In the genomic region with DNA sequence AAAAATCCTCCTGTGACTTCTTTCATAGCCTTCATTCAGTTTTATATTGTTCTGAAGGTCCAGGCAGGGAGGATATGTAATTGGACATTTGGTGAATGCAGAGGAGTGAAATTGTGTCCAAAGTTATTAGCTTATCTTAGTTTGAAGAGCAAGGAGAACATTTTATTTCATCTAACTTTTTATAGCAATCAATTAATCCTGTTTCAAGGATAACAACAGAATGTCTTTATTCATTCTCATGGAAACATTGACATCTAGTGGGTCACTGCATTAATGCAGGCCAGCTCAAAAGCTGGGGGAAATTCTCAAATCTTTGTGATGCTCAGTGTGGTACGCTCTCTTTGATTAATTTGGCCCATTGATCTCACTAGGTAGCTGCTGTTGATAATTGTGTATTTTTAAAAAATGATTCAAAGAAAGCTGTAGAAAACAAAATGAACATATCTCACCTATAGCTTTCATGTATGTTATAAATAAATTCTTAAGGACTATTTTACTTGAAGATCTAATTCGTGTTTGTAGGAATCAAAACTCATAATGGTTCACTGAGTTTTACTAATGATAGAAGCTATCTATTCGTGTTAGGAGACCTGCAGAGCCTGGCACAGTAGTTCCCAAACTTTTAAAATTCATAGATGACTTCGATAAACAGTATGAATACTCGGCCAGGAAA, we compare ENCODE assay signal across 8 cellular contexts.
DNase-seq lines count a peak whose midpoint lies in the region; ATAC-seq, FAIRE-seq and TF ChIP-seq lines count a peak whose summit lies in the region.

No MANE protein-coding gene starts in this region.

- H3K27me3 ChIP-seq in AG04450 (ENCODE audit: control insufficient read depth, insufficient read depth, low read length) (no peaks in the 10 kb centered on the region), NT2/D1 (ENCODE audit: insufficient read depth, insufficient read length) (no peaks in the 10 kb centered on the region)

- CTCF ChIA-PET in AG04450 (lab: Charles Lee) = interaction anchor here (0.6 to 2.3 kb wide), 99 partner anchors 9 to 1955 kb away, joined by 3 to 35 read pairs (median 4); no protein-coding TSS in a partner anchor

- TF ChIP-seq CTCF in AG04450 (IDR thresholded peaks at IDR 0.05; ENCODE audit: low read depth, low read length) = peak; percentile 84

- H3K4me3 ChIP-seq in AG04450 (ENCODE audit: low read depth, low read length) = no peak overlapping the region
- no peak overlapping the region for H3K4me3 ChIP-seq in NT2/D1 (ENCODE audit: insufficient read length, low read depth)

- ATAC-seq in HG03469 (IDR thresholded peaks at IDR 0.05; ENCODE audit: unreplicated experiment) = peak; percentile 66
- ATAC-seq in stimulated activated effector memory CD8-positive, alpha-beta T cell treated with anti-CD3 and anti-CD28 coated beads, Interleukin-12 subunit alpha, Interleukin-12 subunit beta, amount 100 ng/mL, for 72 hours = no peak

- FAIRE-seq in G401.6 (lab: Jason Lieb, UNC) = peak; percentile 8

- no peaks in the 10 kb centered on the region for H3K9me3 Mint-ChIP-seq in stimulated activated effector memory CD8-positive, alpha-beta T cell treated with anti-CD3 and anti-CD28 coated beads, Interleukin-12 subunit alpha, Interleukin-12 subunit beta, amount 100 ng/mL, for 72 hours

- no peak overlapping the region for H3K9ac ChIP-seq in NT2/D1 (ENCODE audit: insufficient read length, low read depth)

- no peaks in the 10 kb centered on the region for H3K36me3 ChIP-seq in NT2/D1 (ENCODE audit: insufficient read depth, insufficient read length, low read length)

- no peaks in the 10 kb centered on the region for H3K36me3 Mint-ChIP-seq in stimulated activated effector memory CD8-positive, alpha-beta T cell treated with anti-CD3 and anti-CD28 coated beads, Interleukin-12 subunit alpha, Interleukin-12 subunit beta, amount 100 ng/mL, for 72 hours

- H3K4me3 Mint-ChIP-seq in stimulated activated effector memory CD8-positive, alpha-beta T cell treated with anti-CD3 and anti-CD28 coated beads, Interleukin-12 subunit alpha, Interleukin-12 subunit beta, amount 100 ng/mL, for 72 hours = no peak overlapping the region

- H3K4me1 ChIP-seq in NT2/D1 (ENCODE audit: insufficient read depth, insufficient read length) = no peaks in the 10 kb centered on the region

- H3K9me3 ChIP-seq in AG04450 (ENCODE audit: control insufficient read depth, insufficient read depth, low read length) = no peaks in the 10 kb centered on the region
- no peaks in the 10 kb centered on the region for H3K9me3 ChIP-seq in NT2/D1 (ENCODE audit: insufficient read depth, low read length)

- POLR2A ChIA-PET in AG04450 (lab: Yijun Ruan, JAX) = no interaction called here

- no peaks in the 10 kb centered on the region for H3K4me1 Mint-ChIP-seq in stimulated activated effector memory CD8-positive, alpha-beta T cell treated with anti-CD3 and anti-CD28 coated beads, Interleukin-12 subunit alpha, Interleukin-12 subunit beta, amount 100 ng/mL, for 72 hours

- no peak overlapping the region for H3K27ac ChIP-seq in AG04450 (ENCODE audit: low read depth, low read length)

- DNase-seq in AG04450 (ENCODE audit: low read depth, low spot score) (no peak), NT2/D1 (ENCODE audit: low read depth, low spot score) (peak; percentile 27), dermis microvascular lymphatic vessel endothelial cell (ENCODE audit: low read depth in 2 of 2) (peak; percentile 40 to 51), lung microvascular endothelial cell (ENCODE audit: low read depth in 2 of 2) (peak; percentile 47 to 68), islet precursor cell (no peak)
- DNase-seq in stimulated activated effector memory CD8-positive, alpha-beta T cell treated with anti-CD3 and anti-CD28 coated beads, Interleukin-12 subunit alpha, Interleukin-12 subunit beta, amount 100 ng/mL, for 72 hours (ENCODE audit: low spot score in 2 of 2) = no peak

- H3K27ac Mint-ChIP-seq in stimulated activated effector memory CD8-positive, alpha-beta T cell treated with anti-CD3 and anti-CD28 coated beads, Interleukin-12 subunit alpha, Interleukin-12 subunit beta, amount 100 ng/mL, for 72 hours = no peak overlapping the region

Comparison
In these comparisons a context has a peak if more than half of its experiments do, and no peak if none do; other contexts are left out.
1. DNase-seq: peak in NT2/D1 (single experiment), dermis microvascular lymphatic vessel endothelial cell (2 of 2) and lung microvascular endothelial cell (2 of 2); none in AG04450 (single experiment), islet precursor cell (single experiment) and stimulated activated effector memory CD8-positive, alpha-beta T cell treated with anti-CD3 and anti-CD28 coated beads, Interleukin-12 subunit alpha, Interleukin-12 subunit beta, amount 100 ng/mL, for 72 hours (0 of 2).